Comparison of ENCODE assay signal across 23 cellular contexts in genomic region chr2:46050027-46050426, GRCh38.
"Had no signal": no experiment of that assay in that cellular context is flagged by ENCODE, and none has a peak within 500 bp of the region (broad histone marks: within the 10 kb centered on the region; RNA-seq: fewer than 3 reads in every experiment).

No MANE protein-coding gene starts in this region.

- H3K9me3 ChIP-seq: breast epithelium, SJSA1 had no signal

- H3K27me3 ChIP-seq: breast epithelium, SJSA1 had no signal

- DNase-seq: activated B cell treated with CpG ODN at 0.5 μM for 24 hours; activated CD4-positive, alpha-beta memory T cell treated with anti-CD3 and anti-CD28 coated beads for 36 hours; activated CD4-positive, alpha-beta T cell treated with anti-CD3 and anti-CD28 coated beads, Interleukin-2, amount 10 ng/mL, durations not matched to agents 7 days and 5 days; activated CD8-positive, alpha-beta memory T cell treated with anti-CD3 and anti-CD28 coated beads for 24 hours; activated gamma-delta T cell; activated naive CD4-positive, alpha-beta T cell treated with anti-CD3 and anti-CD28 coated beads, Interleukin-2, amount 10 ng/mL, durations not matched to agents 7 days and 5 days; activated naive CD8-positive, alpha-beta T cell treated with anti-CD3 and anti-CD28 coated beads for 36 hours; activated T-cell treated with anti-CD3 and anti-CD28 coated beads, Interleukin-2, amount 50 U/mL, for 48 hours; central memory CD4-positive, alpha-beta T cell; IMR-90; Kasumi-1; KBM-7; NCI-H1048; NCI-H146; NCI-H1930; NCI-H345; NCI-H510A; NCI-H526 treated with DMSO at 0.1 percent for 48 hours; PC-3; SHP77 had no signal

- H3K27ac ChIP-seq: breast epithelium, SJSA1 had no signal

- ATAC-seq: PC-3, SK-N-SH treated with all-trans-retinoic acid at 6 μM for 48 hours had no signal

- H3K4me1 ChIP-seq: breast epithelium, SJSA1 had no signal

- H3K4me3 ChIP-seq: breast epithelium, SJSA1 had no signal

- H3K36me3 ChIP-seq: breast epithelium, SJSA1 had no signal
